In genomic region chrX:45850775-45851433, GRCh38 we compare ENCODE assay signal across 9 cellular contexts.
DNase-seq lines count a peak whose midpoint lies in the region; ATAC-seq and TF ChIP-seq lines count a peak whose summit lies in the region.
"Had no signal": no experiment of that assay in that cellular context is flagged by ENCODE, and none has a peak within 500 bp of the region (broad histone marks: within the 10 kb centered on the region; RNA-seq: fewer than 3 reads in every experiment).

No MANE protein-coding gene starts in this region.

- H3K4me1 ChIP-seq in neutrophil (ENCODE audit: control insufficient read depth in 1 of 2, insufficient read depth in 1 of 2, low read depth in 1 of 2, low read length in 1 of 2) = peaks cover 11 to 12% of the 10 kb centered on the region in 2 experiments

- H3K4me3 ChIP-seq in fibroblast of pulmonary artery (replicated peaks; ENCODE audit: low read depth, low read length) (peak overlapping the region; percentile 68), neutrophil (ENCODE audit: low read depth in 1 of 2, low read length in 1 of 2) (peak overlapping the region; percentile 47 to 57)
- H3K4me3 ChIP-seq: K562 had no signal

- peaks cover 46% of the 10 kb centered on the region for H3K36me3 Mint-ChIP-seq in activated T-cell treated with anti-CD3 and anti-CD28 coated beads, Interleukin-2, amount 50 U/mL, for 24 hours (ENCODE audit: low read depth)

- peaks cover 50% of the 10 kb centered on the region for H3K27me3 Mint-ChIP-seq in activated T-cell treated with anti-CD3 and anti-CD28 coated beads, Interleukin-2, amount 50 U/mL, for 24 hours

- H3K27ac Mint-ChIP-seq in activated T-cell treated with anti-CD3 and anti-CD28 coated beads, Interleukin-2, amount 50 U/mL, for 24 hours = peak overlapping the region; percentile 90

- H3K27me3 ChIP-seq in neutrophil = peaks cover 63% of the 10 kb centered on the region

- peaks cover 45% of the 10 kb centered on the region for H3K4me1 Mint-ChIP-seq in activated T-cell treated with anti-CD3 and anti-CD28 coated beads, Interleukin-2, amount 50 U/mL, for 24 hours (ENCODE audit: low read depth)

- H3K36me3 ChIP-seq in neutrophil = no peaks in the 10 kb centered on the region

- no peaks in the 10 kb centered on the region for H3K9me3 ChIP-seq in neutrophil

- no peak overlapping the region for H3K27ac ChIP-seq in neutrophil

- TF ChIP-seq CTCF in fibroblast of pulmonary artery (IDR thresholded peaks at IDR 0.05; ENCODE audit: low read length, missing control alignments) = no peak
- TF ChIP-seq CTCF in neutrophil (IDR thresholded peaks at IDR 0.05) = no peak

- DNase-seq in Daoy (ENCODE audit: low read depth) = peak; percentile 53
- peak; percentile 37 for DNase-seq in NCI-H1105 treated with DMSO at 0.1 percent for 48 hours (lab: John Stamatoyannopoulos, UW)
- DNase-seq in activated T-cell treated with anti-CD3 and anti-CD28 coated beads, Interleukin-2, amount 50 U/mL, for 24 hours = peak; percentile 64
- peak; percentile 27 for DNase-seq in fibroblast of pulmonary artery (ENCODE audit: low read depth)
- no peak for DNase-seq in NCI-H226

- ATAC-seq in GM19328 (IDR thresholded peaks at IDR 0.05; ENCODE audit: unreplicated experiment) = no peak
- no peak for ATAC-seq in HG02759 (IDR thresholded peaks at IDR 0.05; ENCODE audit: unreplicated experiment)
- ATAC-seq: K562 had no signal

- no peaks in the 10 kb centered on the region for H3K9me3 Mint-ChIP-seq in activated T-cell treated with anti-CD3 and anti-CD28 coated beads, Interleukin-2, amount 50 U/mL, for 24 hours

- peak overlapping the region; percentile 88 for H3K4me3 Mint-ChIP-seq in activated T-cell treated with anti-CD3 and anti-CD28 coated beads, Interleukin-2, amount 50 U/mL, for 24 hours
